ENCODE assay signal across 14 cellular contexts in the genomic region with DNA sequence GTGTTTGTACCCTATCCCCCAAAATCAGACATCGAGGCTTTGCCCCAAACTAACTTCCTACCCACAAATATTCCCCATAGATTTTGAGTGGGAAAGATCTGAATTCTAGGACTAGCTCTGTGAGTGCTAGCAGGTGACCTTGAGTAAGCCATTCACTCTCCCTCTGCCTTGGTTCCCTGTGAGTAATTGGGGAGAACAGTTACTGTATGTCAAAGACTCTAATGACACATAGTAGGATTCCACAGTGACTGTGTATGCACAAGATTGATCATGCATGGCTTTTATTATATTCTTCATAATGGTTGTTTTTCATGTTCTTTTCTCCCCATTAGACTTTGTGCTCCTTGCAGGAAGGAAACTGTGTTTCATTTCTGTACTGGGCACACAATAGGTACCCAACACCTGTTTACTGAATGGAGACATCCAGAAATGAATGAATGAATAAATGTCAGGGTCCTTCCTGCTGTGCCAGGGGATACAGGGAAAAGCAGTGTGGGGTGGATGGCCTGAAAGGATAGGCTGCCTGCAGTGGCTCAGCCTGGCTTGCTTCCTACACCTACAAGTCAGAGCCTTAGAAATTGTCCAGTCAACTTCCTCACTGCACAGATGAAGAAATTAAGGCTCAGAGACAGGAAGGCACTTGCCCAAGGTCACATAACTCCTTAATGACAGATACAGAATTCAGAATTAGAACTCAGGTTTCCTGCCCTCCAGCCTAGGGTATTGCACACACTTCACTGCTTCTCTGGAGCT. TPM values are rescaled to one million over a fixed set of nuclear protein-coding genes. Genes with fewer than 3 reads are reported as not detected.
DNase-seq lines count a peak whose midpoint lies in the region; ATAC-seq and TF ChIP-seq lines count a peak whose summit lies in the region.
"Had no signal": no experiment of that assay in that cellular context is flagged by ENCODE, and none has a peak within 500 bp of the region (broad histone marks: within the 10 kb centered on the region; RNA-seq: fewer than 3 reads in every experiment).

No MANE protein-coding gene starts in this region.

- peak overlapping the region; percentile 24 for H3K27ac Mint-ChIP-seq in activated naive CD4-positive, alpha-beta T cell treated with anti-CD3 and anti-CD28 coated beads, Interleukin-2, amount 10 ng/mL, durations not matched to agents 7 days and 5 days
- no peak overlapping the region for H3K27ac Mint-ChIP-seq in T-cell

- intact Hi-C loops in spleen (cut with DNase I; ENCODE audit: low total_unique reads) (no loop called here), prostate gland (cut with DNase I) (loop anchor here (2.0 to 5.0 kb wide), 2 partner anchors 38 to 69 kb away; no protein-coding TSS in a partner anchor)

- peaks cover 2% of the 10 kb centered on the region for H3K36me3 Mint-ChIP-seq in activated naive CD4-positive, alpha-beta T cell treated with anti-CD3 and anti-CD28 coated beads, Interleukin-2, amount 10 ng/mL, durations not matched to agents 7 days and 5 days
- no peaks in the 10 kb centered on the region for H3K36me3 Mint-ChIP-seq in T-cell

- POLR2A ChIA-PET in T-cell (lab: Charles Lee): no interaction called here

- H3K27me3 ChIP-seq in foreskin keratinocyte (peaks cover 63% of the 10 kb centered on the region), spleen (replicated peaks in 1 of 7) (peaks cover 0 to 63% (median 36%) of the 10 kb centered on the region in 7 donors), prostate gland (replicated peaks; ENCODE audit: insufficient read depth) (no peaks in the 10 kb centered on the region)

- TF ChIP-seq CTCF in foreskin keratinocyte (conservative IDR thresholded peaks at IDR 0.05) (no peak), spleen (IDR thresholded peaks at IDR 0.05 in 8 of 11, conservative IDR thresholded peaks at IDR 0.05 in 3 of 11) (no peak), prostate gland (IDR thresholded peaks at IDR 0.05) (no peak)

- TF ChIP-seq POLR2A in spleen (IDR thresholded peaks at IDR 0.05): no peak
- TF ChIP-seq POLR2A in prostate gland (IDR thresholded peaks at IDR 0.05): no peak

- H3K36me3 ChIP-seq in spleen (no peaks in the 10 kb centered on the region), prostate gland (no peaks in the 10 kb centered on the region)
- H3K36me3 ChIP-seq: lower lobe of right lung had no signal

- no peaks in the 10 kb centered on the region for H3K9me3 Mint-ChIP-seq in activated naive CD4-positive, alpha-beta T cell treated with anti-CD3 and anti-CD28 coated beads, Interleukin-2, amount 10 ng/mL, durations not matched to agents 7 days and 5 days
- no peaks in the 10 kb centered on the region for H3K9me3 Mint-ChIP-seq in T-cell

- H3K4me3 Mint-ChIP-seq in activated naive CD4-positive, alpha-beta T cell treated with anti-CD3 and anti-CD28 coated beads, Interleukin-2, amount 10 ng/mL, durations not matched to agents 7 days and 5 days: peak overlapping the region; percentile 49
- peak overlapping the region; percentile 47 to 74 (median 54) for H3K4me3 Mint-ChIP-seq in T-cell

- 45 to 75% (median 61%) methylated on average over 1 of the region's 1 CpG for WGBS in spleen, 5 donors
- 81% methylated on average over 1 of the region's 1 CpG for WGBS in prostate gland

- H3K4me1 ChIP-seq in foreskin keratinocyte: peaks cover 11% of the 10 kb centered on the region
- peaks cover 0 to 60% (median 35%) of the 10 kb centered on the region in 6 donors for H3K4me1 ChIP-seq in spleen
- H3K4me1 ChIP-seq in prostate gland (replicated peaks): peaks cover under 1% of the 10 kb centered on the region

- peaks cover 72% of the 10 kb centered on the region for H3K27me3 Mint-ChIP-seq in activated naive CD4-positive, alpha-beta T cell treated with anti-CD3 and anti-CD28 coated beads, Interleukin-2, amount 10 ng/mL, durations not matched to agents 7 days and 5 days
- peaks cover 35 to 51% of the 10 kb centered on the region in 2 donors for H3K27me3 Mint-ChIP-seq in T-cell

- H3K9me3 ChIP-seq in spleen (no peaks in the 10 kb centered on the region), prostate gland (no peaks in the 10 kb centered on the region)
- H3K9me3 ChIP-seq: lower lobe of right lung had no signal

- H3K4me3 ChIP-seq in spleen: no peak overlapping the region
- no peak overlapping the region for H3K4me3 ChIP-seq in prostate gland

- CTCF ChIA-PET in activated naive CD4-positive, alpha-beta T cell treated with anti-CD3 and anti-CD28 coated beads, Interleukin-2, amount 10 ng/mL, durations not matched to agents 7 days and 5 days (lab: Charles Lee): interaction anchor here (0.8 to 6.7 kb wide), 18 partner anchors 8 to 189 kb away, joined by 3 to 105 read pairs (median 6); partner anchors contain the start of genes AARS2, SLC35B2 and SPATS1
- CTCF ChIA-PET in T-cell (lab: Charles Lee): interaction anchor here (0.6 to 2.0 kb wide), 9 partner anchors 8 to 121 kb away, joined by 3 to 11 read pairs (median 3); no protein-coding TSS in a partner anchor

- ATAC-seq in T-cell (replicated peaks in 1 of 4) (no peak), foreskin keratinocyte (peak; percentile 6), GM19351 (IDR thresholded peaks at IDR 0.05; ENCODE audit: unreplicated experiment) (no peak), GM18861 (IDR thresholded peaks at IDR 0.05; ENCODE audit: unreplicated experiment) (no peak)
- ATAC-seq: lower lobe of right lung had no signal

- no peak overlapping the region for H3K27ac ChIP-seq in foreskin keratinocyte
- H3K27ac ChIP-seq in spleen: no peak overlapping the region
- no peak overlapping the region for H3K27ac ChIP-seq in prostate gland
- H3K27ac ChIP-seq: lower lobe of right lung had no signal

- no peak for DNase-seq in activated naive CD4-positive, alpha-beta T cell treated with anti-CD3 and anti-CD28 coated beads, Interleukin-2, amount 10 ng/mL, durations not matched to agents 7 days and 5 days
- DNase-seq in activated naive CD4-positive, alpha-beta T cell treated with Interleukin-2 at 50 U/mL for 16 hours: no peak
- DNase-seq in T-cell: no peak
- DNase-seq in foreskin keratinocyte: peak in 1 of 2 donors; percentile 56
- peak; percentile 48 for DNase-seq in spleen
- no peak for DNase-seq in prostate gland (ENCODE audit: low spot score)
- DNase-seq: KG1; NCI-H1930; NK-92 treated with Interleukin-12 subunit alpha and Interleukin-12 subunit beta, amount 100 ng/mL, for 24 hours; stimulated activated CD4-positive, alpha-beta T cell treated with anti-CD3 and anti-CD28 coated beads, Interleukin-4, amount 100 ng/mL, for 1 hour had no signal

- H3K4me1 Mint-ChIP-seq in activated naive CD4-positive, alpha-beta T cell treated with anti-CD3 and anti-CD28 coated beads, Interleukin-2, amount 10 ng/mL, durations not matched to agents 7 days and 5 days: peaks cover 37% of the 10 kb centered on the region
- peaks cover 12 to 37% (median 24%) of the 10 kb centered on the region in 3 donors for H3K4me1 Mint-ChIP-seq in T-cell

RNA-seq across cellular contexts. Expression of gene TMEM151B, which starts 0.9 kb away (rescaled TPM):
- total RNA-seq in T-cell (under 1 TPM in 3 of 5 donors, not detected in 2; 0.13 to 0.18 (median 0.14) TPM), foreskin keratinocyte (under 0.01 TPM in 1 of 2 replicates, not detected in the other), spleen (under 1 TPM in 1 of 7 donors, not detected in 6; 0.17 TPM), prostate gland (1 to 10 TPM in 1 of 2 donors, under 1 TPM in 1; 0.09 to 1.1 TPM)
- polyA plus RNA-seq in foreskin keratinocyte (0.01 TPM in 1 of 2 replicates, not detected in the other), spleen (under 1 TPM in 2 of 3 donors, not detected in 1; 0.03 to 0.11 TPM)
- total RNA-seq: activated CD8-positive, alpha-beta memory T cell treated with anti-CD3 and anti-CD28 coated beads for 36 hours; lower lobe of right lung had no signal

RNA-seq across cellular contexts. Expression of gene NFKBIE, which starts 4.0 kb away (rescaled TPM):
- total RNA-seq in T-cell: 10 to 100 TPM in 4 of 5 donors, 1 to 10 TPM in 1; 9.9 to 35.0 (median 13.6) TPM
- total RNA-seq in foreskin keratinocyte: 15.8 and 16.8 TPM in 2 replicates
- polyA plus RNA-seq in foreskin keratinocyte: 16.9 and 18.7 TPM in 2 replicates
- total RNA-seq in spleen: 10 to 100 TPM; 32.2 to 89.7 (median 60.7) TPM
- 10 to 100 TPM; 41.3 to 49.8 (median 42.3) TPM for polyA plus RNA-seq in spleen
- total RNA-seq in prostate gland: 10 to 100 TPM; 20.8 to 34.4 TPM

RNA-seq across cellular contexts. Expression of gene SLC35B2, which starts 12.0 kb away (rescaled TPM):
- total RNA-seq in T-cell (10 to 100 TPM; 14.6 to 21.8 (median 20.3) TPM), foreskin keratinocyte (76.7 and 77.0 TPM in 2 replicates), spleen (10 to 100 TPM; 22.4 to 30.4 (median 27.9) TPM), prostate gland (10 to 100 TPM; 44.5 to 59.9 TPM)
- polyA plus RNA-seq in foreskin keratinocyte (72.9 and 79.6 TPM in 2 replicates), spleen (10 to 100 TPM; 17.6 to 22.0 (median 21.7) TPM)

RNA-seq across cellular contexts. Expression of gene HSP90AB1, which starts 22.4 kb away (rescaled TPM):
- total RNA-seq in T-cell: 100 to 1,000 TPM; 394 to 454 (median 404) TPM
- 1,007 and 1,222 TPM in 2 replicates for total RNA-seq in foreskin keratinocyte
- 607 and 798 TPM in 2 replicates for polyA plus RNA-seq in foreskin keratinocyte
- total RNA-seq in spleen: 100 to 1,000 TPM; 372 to 546 (median 415) TPM
- 100 to 1,000 TPM; 196 to 330 (median 302) TPM for polyA plus RNA-seq in spleen
- total RNA-seq in prostate gland: 100 to 1,000 TPM; 650 to 805 TPM

RNA-seq across cellular contexts. Expression of gene AARS2, which starts 43.8 kb away (rescaled TPM):
- total RNA-seq in T-cell (10 to 100 TPM; 16.7 to 28.5 (median 25.8) TPM), foreskin keratinocyte (17.8 and 21.5 TPM in 2 replicates), spleen (10 to 100 TPM; 11.0 to 16.8 (median 14.6) TPM), prostate gland (10 to 100 TPM; 17.4 to 19.4 TPM)
- polyA plus RNA-seq in foreskin keratinocyte (7.7 and 9.3 TPM in 2 replicates), spleen (1 to 10 TPM; 3.5 to 6.7 (median 3.7) TPM)
